Comparison of ENCODE assay signal across 10 cellular contexts in the genomic region with DNA sequence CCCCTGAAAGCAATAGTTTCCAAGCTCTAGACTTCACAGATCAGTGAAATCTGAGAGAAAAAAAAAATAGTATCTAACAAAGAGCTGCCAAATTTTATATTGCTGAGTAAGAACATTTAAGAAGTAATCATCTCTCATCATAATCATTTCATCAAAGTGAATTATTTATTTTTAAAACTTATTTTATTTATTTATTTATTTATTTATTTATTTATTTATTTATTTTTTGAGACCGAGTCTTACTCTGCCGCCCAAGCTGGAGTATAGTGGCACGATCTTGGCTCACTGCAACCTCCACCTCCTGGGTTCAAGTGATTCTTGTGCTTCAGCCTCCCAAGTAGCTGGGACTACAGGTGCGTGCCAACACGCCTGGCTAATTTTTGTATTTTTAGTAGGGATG. TPM values are rescaled to one million over a fixed set of nuclear protein-coding genes. Genes with fewer than 3 reads are reported as not detected.
"Had no signal": no experiment of that assay in that cellular context is flagged by ENCODE, and none has a peak within 500 bp of the region (broad histone marks: within the 10 kb centered on the region; RNA-seq: fewer than 3 reads in every experiment).

No MANE protein-coding gene starts in this region.

RNA-seq across cellular contexts. Expression of a gene that starts 3.9 kb away (rescaled TPM):
- total RNA-seq: activated CD4-positive, alpha-beta T cell treated with anti-CD3 and anti-CD28 coated beads, Interleukin-2, amount 10 ng/mL, durations not matched to agents 24 days and 14 days; activated CD8-positive, alpha-beta T cell treated with anti-CD3 and anti-CD28 coated beads for 36 hours; activated naive CD8-positive, alpha-beta T cell treated with anti-CD3 and anti-CD28 coated beads for 36 hours; activated T-cell treated with anti-CD3 and anti-CD28 coated beads, Interleukin-2, amount 50 U/mL, for 72 hours; activated T-helper 17 cell treated with anti-CD3 and anti-CD28 coated beads, Interleukin-2, amount 50 U/mL, for 72 hours; M059J; T-helper 1 cell treated with Interleukin-12 subunit alpha and Interleukin-12 subunit beta and Interleukin-4 antibody, amounts not matched to agents 30 ng/mL and 1 ng/mL, for 36 hours had no signal

RNA-seq across cellular contexts. Expression of a gene that starts 7.7 kb away (rescaled TPM):
- total RNA-seq: activated CD4-positive, alpha-beta T cell treated with anti-CD3 and anti-CD28 coated beads, Interleukin-2, amount 10 ng/mL, durations not matched to agents 24 days and 14 days; activated CD8-positive, alpha-beta memory T cell treated with anti-CD3 and anti-CD28 coated beads for 36 hours; activated CD8-positive, alpha-beta T cell treated with anti-CD3 and anti-CD28 coated beads for 36 hours; activated naive CD8-positive, alpha-beta T cell treated with anti-CD3 and anti-CD28 coated beads for 36 hours; activated T-cell treated with anti-CD3 and anti-CD28 coated beads, Interleukin-2, amount 50 U/mL, for 72 hours; activated T-helper 17 cell treated with anti-CD3 and anti-CD28 coated beads, Interleukin-2, amount 50 U/mL, for 72 hours; T-helper 1 cell treated with Interleukin-12 subunit alpha and Interleukin-12 subunit beta and Interleukin-4 antibody, amounts not matched to agents 30 ng/mL and 1 ng/mL, for 36 hours; T-helper 2 cell treated with Interferon-gamma antibody and Interleukin-4, amounts not matched to agents 100 ng/mL and 5 ng/mL, for 36 hours had no signal

RNA-seq across cellular contexts. Expression of a gene that starts 13.0 kb away (rescaled TPM):
- total RNA-seq: activated CD4-positive, alpha-beta T cell treated with anti-CD3 and anti-CD28 coated beads, Interleukin-2, amount 10 ng/mL, durations not matched to agents 24 days and 14 days; activated CD8-positive, alpha-beta memory T cell treated with anti-CD3 and anti-CD28 coated beads for 36 hours; activated CD8-positive, alpha-beta T cell treated with anti-CD3 and anti-CD28 coated beads for 36 hours; activated naive CD8-positive, alpha-beta T cell treated with anti-CD3 and anti-CD28 coated beads for 36 hours; activated T-cell treated with anti-CD3 and anti-CD28 coated beads, Interleukin-2, amount 50 U/mL, for 72 hours; activated T-helper 17 cell treated with anti-CD3 and anti-CD28 coated beads, Interleukin-2, amount 50 U/mL, for 72 hours; M059J; PC-3; T-helper 1 cell treated with Interleukin-12 subunit alpha and Interleukin-12 subunit beta and Interleukin-4 antibody, amounts not matched to agents 30 ng/mL and 1 ng/mL, for 36 hours; T-helper 2 cell treated with Interferon-gamma antibody and Interleukin-4, amounts not matched to agents 100 ng/mL and 5 ng/mL, for 36 hours had no signal
